In the genomic region with DNA sequence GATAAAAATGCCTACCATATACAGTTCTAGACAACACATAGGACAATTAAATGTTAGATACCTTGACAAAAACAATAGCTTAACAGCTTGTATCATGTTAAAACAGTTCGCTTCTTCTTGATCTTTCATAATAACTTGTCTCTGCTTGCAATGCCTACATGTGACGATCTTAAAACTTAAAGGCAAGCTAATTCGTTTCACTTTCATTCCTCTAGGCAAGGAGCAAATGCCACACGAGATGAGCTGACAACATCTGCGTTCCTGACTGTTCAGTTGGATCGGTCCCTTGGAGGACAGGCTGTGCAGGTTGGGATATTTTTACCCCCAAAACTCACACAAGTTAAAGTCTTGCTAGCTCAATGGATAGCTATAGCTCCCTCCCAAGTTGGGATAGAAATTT, we compare ENCODE assay signal across 8 cellular contexts. TPM values are rescaled to one million over a fixed set of nuclear protein-coding genes. Genes with fewer than 3 reads are reported as not detected.
DNase-seq lines count a peak whose midpoint lies in the region; ATAC-seq lines count a peak whose summit lies in the region.

No MANE protein-coding gene starts in this region.

- no peak overlapping the region for H3K4me2 ChIP-seq in mesendoderm (ENCODE audit: low read length)

- peak; percentile 75 for ATAC-seq in GM18909 (IDR thresholded peaks at IDR 0.05; ENCODE audit: poor library complexity, unreplicated experiment)
- ATAC-seq in HG03103 (IDR thresholded peaks at IDR 0.05; ENCODE audit: low read depth, unreplicated experiment), result peak; percentile 63
- ATAC-seq in stimulated activated naive CD8-positive, alpha-beta T cell treated with anti-CD3 and anti-CD28 coated beads, Interleukin-15, Interleukin-2, amounts not matched to agents 100 U/mL and 50 U/mL, for 24 hours, result peak; percentile 59
- ATAC-seq in left ventricle myocardium superior, result no peak

- peak overlapping the region; percentile 56 for H3K4me3 Mint-ChIP-seq in activated naive CD8-positive, alpha-beta T cell

- no peaks in the 10 kb centered on the region for H3K4me1 ChIP-seq in mesendoderm (ENCODE audit: control insufficient read depth, low read depth, low read length)

- no peak overlapping the region for H2BK120ac ChIP-seq in mesendoderm (ENCODE audit: low read depth, low read length)

- WGBS in mesendoderm (ENCODE audit: extremely low coverage, insufficient coverage, low lambda C conversion rate), result no CpG with 5 or more reads among the region's 6 CpGs

- no peak overlapping the region for H3K4me3 ChIP-seq in mesendoderm (ENCODE audit: low read length)

- no peaks in the 10 kb centered on the region for H3K79me2 ChIP-seq in mesendoderm (ENCODE audit: control insufficient read depth, insufficient read depth, low read length)

- H3K56ac ChIP-seq in mesendoderm (ENCODE audit: low read length), result no peak overlapping the region

- no peak overlapping the region for H3K9ac ChIP-seq in mesendoderm (ENCODE audit: low read length)

- H3K4ac ChIP-seq in mesendoderm (ENCODE audit: low read depth, low read length), result no peak overlapping the region

- H3K27me3 ChIP-seq in mesendoderm (ENCODE audit: insufficient read depth, low read length, poor library complexity), result no peaks in the 10 kb centered on the region

- H3K79me1 ChIP-seq in mesendoderm (ENCODE audit: low read length), result no peaks in the 10 kb centered on the region

- no peak overlapping the region for H2BK15ac ChIP-seq in mesendoderm (replicated peaks; ENCODE audit: low read depth)

- no peak overlapping the region for H3K23ac ChIP-seq in mesendoderm (ENCODE audit: low read length)

- no peak overlapping the region for H4K8ac ChIP-seq in mesendoderm (ENCODE audit: low read depth, low read length)

- H3K9me3 Mint-ChIP-seq in activated naive CD8-positive, alpha-beta T cell (ENCODE audit: low read depth), result no peaks in the 10 kb centered on the region

- H3K27ac ChIP-seq in mesendoderm (ENCODE audit: low read depth, low read length), result no peak overlapping the region

- no peak overlapping the region for H3K18ac ChIP-seq in mesendoderm (ENCODE audit: low read length)

- peaks cover 3% of the 10 kb centered on the region for H3K27me3 Mint-ChIP-seq in activated naive CD8-positive, alpha-beta T cell

- H4K5ac ChIP-seq in mesendoderm (ENCODE audit: low read length), result no peak overlapping the region

- H3K4me1 Mint-ChIP-seq in activated naive CD8-positive, alpha-beta T cell (ENCODE audit: low read depth), result peaks cover 20% of the 10 kb centered on the region

- no peaks in the 10 kb centered on the region for H3K36me3 ChIP-seq in mesendoderm (ENCODE audit: control insufficient read depth, insufficient read depth, low read length)

- H3K36me3 Mint-ChIP-seq in activated naive CD8-positive, alpha-beta T cell, result no peaks in the 10 kb centered on the region

- intact Hi-C loops in left ventricle myocardium superior (cut with micrococcal nuclease), result loop anchor here (5.0 kb wide), 1 partner anchor 626 kb away; no protein-coding TSS in a partner anchor

- no peak overlapping the region for H2BK5ac ChIP-seq in mesendoderm (ENCODE audit: low read length)

- no peak overlapping the region for H3K27ac Mint-ChIP-seq in activated naive CD8-positive, alpha-beta T cell

- H2AK5ac ChIP-seq in mesendoderm (ENCODE audit: low read length), result no peak overlapping the region

- DNase-seq in AG08395 (ENCODE audit: low spot score), result peak; percentile 10
- no peak for DNase-seq in stimulated activated naive CD8-positive, alpha-beta T cell treated with anti-CD3 and anti-CD28 coated beads, Interleukin-15, Interleukin-2, amounts not matched to agents 100 U/mL and 50 U/mL, for 24 hours
- no peak for DNase-seq in left ventricle myocardium superior
- DNase-seq in stimulated activated CD4-positive, alpha-beta T cell treated with anti-CD3 and anti-CD28 coated beads, Interleukin-1b, Interleukin-23, amount 100 ng/mL, for 48 hours, result no peak
- DNase-seq in mesendoderm, result no peak

RNA-seq across cellular contexts. Expression of a gene that starts 51.6 kb away (rescaled TPM):
- 14.3 TPM for total RNA-seq in left ventricle myocardium superior
- polyA plus RNA-seq in mesendoderm (2013, experiment 1 of 2), result 18.5 TPM
- 21.7 TPM for polyA plus RNA-seq in mesendoderm (2013, experiment 2 of 2)
